ENCODE assay signal across 8 cellular contexts in the genomic region with DNA sequence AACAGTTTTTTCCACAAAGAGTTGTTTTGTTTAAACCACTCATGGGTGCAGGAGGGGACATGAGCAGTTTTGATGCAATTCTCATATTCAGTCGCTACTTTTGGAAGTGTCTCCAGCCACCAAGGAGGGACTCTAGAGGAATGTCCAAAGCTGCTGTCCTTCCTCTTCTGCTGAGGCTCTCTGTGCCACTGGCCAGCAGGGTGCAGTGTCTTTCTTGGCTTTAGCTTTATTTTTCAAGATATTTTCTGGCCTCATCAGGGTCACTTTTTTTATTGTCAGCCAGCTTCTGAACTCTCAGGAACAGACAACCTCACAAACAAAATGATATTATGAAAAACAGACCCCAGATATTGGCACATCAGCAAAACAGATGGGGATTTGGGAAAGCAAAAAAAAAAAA.
A peak's percentile ranks its signal among the peaks of the same experiment; 100 is the strongest.
DNase-seq lines count a peak whose midpoint lies in the region; ATAC-seq and TF ChIP-seq lines count a peak whose summit lies in the region.

No MANE protein-coding gene starts in this region.

- H3K27me3 Mint-ChIP-seq in activated T-cell treated with anti-CD3 and anti-CD28 coated beads, Interleukin-2, amount 50 U/mL, for 4 hours (ENCODE audit: low read depth), result no peaks in the 10 kb centered on the region
- H3K27me3 Mint-ChIP-seq in T-cell, result no peaks in the 10 kb centered on the region

- TF ChIP-seq CTCF in GM13977 (IDR thresholded peaks at IDR 0.05; ENCODE audit: extremely low read depth, insufficient read depth, missing control alignments) (peak; percentile 79), astrocyte of the cerebellum (IDR thresholded peaks at IDR 0.05; ENCODE audit: low read depth, low read length, missing control alignments) (peak; percentile 78)

- CTCF ChIA-PET in T-cell (lab: Charles Lee), result interaction anchor here in 1 of 2 donors (0.5 kb wide), 1 partner anchor 440 kb away, joined by 3 read pairs; no protein-coding TSS in a partner anchor

- H3K4me3 ChIP-seq in astrocyte of the cerebellum (ENCODE audit: low read depth, low read length), result no peak overlapping the region

- ATAC-seq in HG03520 (IDR thresholded peaks at IDR 0.05; ENCODE audit: unreplicated experiment) (peak; percentile 67), T-cell (replicated peaks in 1 of 4) (no peak)
- ATAC-seq in activated T-cell treated with anti-CD3 and anti-CD28 coated beads, Interleukin-2, amount 50 U/mL, for 4 hours, result no peak

- H3K27ac Mint-ChIP-seq in T-cell, result no peak overlapping the region

- DNase-seq in GM13977 (ENCODE audit: low spot score) (peak; percentile 3), astrocyte of the cerebellum (ENCODE audit: low read depth) (peak; percentile 13), left kidney (ENCODE audit: low read depth, low spot score) (peak; percentile 57), NCI-H1092 (lab: John Stamatoyannopoulos, UW) (no peak), T-cell (no peak)
- no peak for DNase-seq in activated T-cell treated with anti-CD3 and anti-CD28 coated beads, Interleukin-2, amount 50 U/mL, for 4 hours
- DNase-seq in activated CD8-positive, alpha-beta memory T cell treated with anti-CD3 and anti-CD28 coated beads, Interleukin-2, amount 50 U/mL, for 48 hours, result no peak

- H3K4me3 Mint-ChIP-seq in activated T-cell treated with anti-CD3 and anti-CD28 coated beads, Interleukin-2, amount 50 U/mL, for 4 hours, result no peak overlapping the region
- H3K4me3 Mint-ChIP-seq in T-cell, result no peak overlapping the region

- in situ Hi-C loops in GM13977 (cut with MboI; ENCODE audit: low pct_unique_long_range_greater_than_20kb, low sequenced_read_pairs, unreplicated experiment) (no loop called here), astrocyte of the cerebellum (cut with HindIII; ENCODE audit: low sequenced_read_pairs) (no loop called here)

- no peaks in the 10 kb centered on the region for H3K36me3 Mint-ChIP-seq in activated T-cell treated with anti-CD3 and anti-CD28 coated beads, Interleukin-2, amount 50 U/mL, for 4 hours (ENCODE audit: insufficient read depth)
- no peaks in the 10 kb centered on the region for H3K36me3 Mint-ChIP-seq in T-cell

- no peaks in the 10 kb centered on the region for H3K9me3 Mint-ChIP-seq in activated T-cell treated with anti-CD3 and anti-CD28 coated beads, Interleukin-2, amount 50 U/mL, for 4 hours
- no peaks in the 10 kb centered on the region for H3K9me3 Mint-ChIP-seq in T-cell

- POLR2A ChIA-PET in T-cell (lab: Charles Lee), result no interaction called here

- H3K4me1 Mint-ChIP-seq in activated T-cell treated with anti-CD3 and anti-CD28 coated beads, Interleukin-2, amount 50 U/mL, for 4 hours (ENCODE audit: low read depth), result no peaks in the 10 kb centered on the region
- no peaks in the 10 kb centered on the region for H3K4me1 Mint-ChIP-seq in T-cell

Comparison
In these comparisons a context has a peak if more than half of its experiments do, and no peak if none do; other contexts are left out.
1. DNase-seq: peak in GM13977 (single experiment), astrocyte of the cerebellum (single experiment) and left kidney (single experiment); none in activated T-cell treated with anti-CD3 and anti-CD28 coated beads, Interleukin-2, amount 50 U/mL, for 4 hours (single experiment), NCI-H1092 (single experiment), activated CD8-positive, alpha-beta memory T cell treated with anti-CD3 and anti-CD28 coated beads, Interleukin-2, amount 50 U/mL, for 48 hours (single experiment) and T-cell (0 of 34).